ENCODE assay signal across 19 cellular contexts in genomic region chr9:125160750-125161149, GRCh38.
DNase-seq lines count a peak whose midpoint lies in the region; ATAC-seq lines count a peak whose summit lies in the region.
"Had no signal": no experiment of that assay in that cellular context is flagged by ENCODE, and none has a peak within 500 bp of the region (broad histone marks: within the 10 kb centered on the region; RNA-seq: fewer than 3 reads in every experiment).

No MANE protein-coding gene starts in this region.

- peak overlapping the region; percentile 23 for H3K27ac ChIP-seq in muscle layer of duodenum (ENCODE audit: low read length)
- H3K27ac ChIP-seq in subcutaneous abdominal adipose tissue (ENCODE audit: low read depth, low read length), result peak overlapping the region; percentile 84
- H3K27ac ChIP-seq: 22Rv1 had no signal

- H3K27me3 ChIP-seq in muscle layer of duodenum (ENCODE audit: low read depth, low read length) (no peaks in the 10 kb centered on the region), subcutaneous abdominal adipose tissue (ENCODE audit: control insufficient read depth in 5 of 5, insufficient read depth in 4 of 5, low read length in 5 of 5) (no peaks in the 10 kb centered on the region)

- peaks cover 6 to 13% of the 10 kb centered on the region in 2 donors for H3K4me1 ChIP-seq in muscle layer of duodenum (ENCODE audit: control insufficient read depth in 1 of 2, insufficient read depth in 2 of 2, low read length in 2 of 2)
- peaks cover 0 to 28% (median 12%) of the 10 kb centered on the region in 5 donors for H3K4me1 ChIP-seq in subcutaneous abdominal adipose tissue (ENCODE audit: control insufficient read depth in 5 of 5, insufficient read depth in 5 of 5, low read length in 5 of 5)

- H3K4me3 ChIP-seq in muscle layer of duodenum (ENCODE audit: low read depth in 1 of 2, low read length in 2 of 2) (no peak overlapping the region), subcutaneous abdominal adipose tissue (ENCODE audit: low read depth in 1 of 5, low read length in 5 of 5) (peak overlapping the region in 1 of 5 donors; percentile 15)
- H3K4me3 ChIP-seq: skin epidermis had no signal

- H3K36me3 ChIP-seq in muscle layer of duodenum (ENCODE audit: control insufficient read depth in 1 of 2, insufficient read depth in 2 of 2, low read length in 2 of 2), result peaks cover 0 to 4% of the 10 kb centered on the region in 2 donors
- peaks cover 0 to 10% (median 9%) of the 10 kb centered on the region in 5 donors for H3K36me3 ChIP-seq in subcutaneous abdominal adipose tissue (ENCODE audit: control insufficient read depth in 5 of 5, insufficient read depth in 5 of 5, low read length in 5 of 5)

- ATAC-seq in central memory CD8-positive, alpha-beta T cell (replicated peaks; ENCODE audit: extremely low read depth, poor library complexity, severe bottlenecking), result no peak
- ATAC-seq: PC-3 had no signal

- H3K9ac ChIP-seq in subcutaneous abdominal adipose tissue (ENCODE audit: low read length in 5 of 5), result peak overlapping the region in 2 of 5 donors; percentile 64 to 80

- peaks cover 44% of the 10 kb centered on the region for H3K36me3 Mint-ChIP-seq in activated T-cell treated with anti-CD3 and anti-CD28 coated beads, Interleukin-2, amount 50 U/mL, for 24 hours (ENCODE audit: low read depth)
- peaks cover 33% of the 10 kb centered on the region for H3K36me3 Mint-ChIP-seq in central memory CD8-positive, alpha-beta T cell (ENCODE audit: insufficient read depth)

- peaks cover 9% of the 10 kb centered on the region for H3K4me1 Mint-ChIP-seq in activated T-cell treated with anti-CD3 and anti-CD28 coated beads, Interleukin-2, amount 50 U/mL, for 24 hours (ENCODE audit: low read depth)
- peaks cover 5% of the 10 kb centered on the region for H3K4me1 Mint-ChIP-seq in central memory CD8-positive, alpha-beta T cell

- H3K27me3 Mint-ChIP-seq in activated T-cell treated with anti-CD3 and anti-CD28 coated beads, Interleukin-2, amount 50 U/mL, for 24 hours, result no peaks in the 10 kb centered on the region
- H3K27me3 Mint-ChIP-seq in central memory CD8-positive, alpha-beta T cell, result no peaks in the 10 kb centered on the region

- no peak for DNase-seq in activated T-cell treated with anti-CD3 and anti-CD28 coated beads, Interleukin-2, amount 50 U/mL, for 24 hours
- no peak for DNase-seq in activated T-cell treated with anti-CD3 and anti-CD28 coated beads, Interleukin-2, amount 50 U/mL, for 1 hour
- DNase-seq in central memory CD8-positive, alpha-beta T cell (ENCODE audit: low spot score in 2 of 2), result no peak
- DNase-seq in NCI-H187 (lab: John Stamatoyannopoulos, UW) (no peak), iPS-NIHi7 (ENCODE audit: extremely low spot score) (no peak), NCI-H2171 (lab: John Stamatoyannopoulos, UW) (no peak)
- DNase-seq: activated gamma-delta T cell; cortex of kidney; DMS 273 treated with DMSO at 0.1 percent for 48 hours; left cardiac atrium; NCI-H1417 treated with DMSO at 0.1 percent for 48 hours; NCI-H748 treated with DMSO at 0.1 percent for 48 hours; PC-3; stimulated activated CD4-positive, alpha-beta T cell treated with anti-CD3 and anti-CD28 coated beads, Interleukin-4, amount 100 ng/mL, for 24 hours; T1000 had no signal

- H3K9me3 ChIP-seq in muscle layer of duodenum (ENCODE audit: control insufficient read depth in 1 of 2, low read length in 2 of 2), result no peaks in the 10 kb centered on the region
- H3K9me3 ChIP-seq in subcutaneous abdominal adipose tissue (ENCODE audit: control insufficient read depth in 5 of 5, low read length in 5 of 5), result no peaks in the 10 kb centered on the region

- peak overlapping the region; percentile 31 for H3K27ac Mint-ChIP-seq in activated T-cell treated with anti-CD3 and anti-CD28 coated beads, Interleukin-2, amount 50 U/mL, for 24 hours
- peak overlapping the region; percentile 15 for H3K27ac Mint-ChIP-seq in central memory CD8-positive, alpha-beta T cell (ENCODE audit: low read depth)

- no peak overlapping the region for H3K4me3 Mint-ChIP-seq in activated T-cell treated with anti-CD3 and anti-CD28 coated beads, Interleukin-2, amount 50 U/mL, for 24 hours
- H3K4me3 Mint-ChIP-seq in central memory CD8-positive, alpha-beta T cell, result no peak overlapping the region

- H3K9me3 Mint-ChIP-seq in activated T-cell treated with anti-CD3 and anti-CD28 coated beads, Interleukin-2, amount 50 U/mL, for 24 hours, result no peaks in the 10 kb centered on the region
- no peaks in the 10 kb centered on the region for H3K9me3 Mint-ChIP-seq in central memory CD8-positive, alpha-beta T cell
